In genomic region chr16:86665319-86665675, GRCh38 we compare ENCODE assay signal across 10 cellular contexts.
DNase-seq lines count a peak whose midpoint lies in the region; ATAC-seq and TF ChIP-seq lines count a peak whose summit lies in the region.
"Had no signal": no experiment of that assay in that cellular context is flagged by ENCODE, and none has a peak within 500 bp of the region (broad histone marks: within the 10 kb centered on the region; RNA-seq: fewer than 3 reads in every experiment).

No MANE protein-coding gene starts in this region.

- BruUV-seq in mammary epithelial cell (replicated peaks; lab: Mats Ljungman, UMichigan), result TSS peak; percentile 64

- no peak overlapping the region for H3K4me3 Mint-ChIP-seq in CD8-positive, alpha-beta T cell

- dilution Hi-C loops in mammary epithelial cell (cut with HindIII; ENCODE audit: low sequenced_read_pairs), result no loop called here

- CTCF ChIA-PET in SK-N-SH (lab: Yijun Ruan, JAX) (no interaction called here), mammary epithelial cell (lab: Charles Lee; ENCODE audit: low non-redundant PET) (no interaction called here)
- CTCF ChIA-PET in CD8-positive, alpha-beta T cell (lab: Charles Lee), result no interaction called here

- H3K27ac Mint-ChIP-seq in CD8-positive, alpha-beta T cell, result no peak overlapping the region

- H3K4me1 ChIP-seq in SK-N-SH (ENCODE audit: control insufficient read depth in 1 of 2, insufficient read depth in 2 of 2, low read depth in 1 of 2, low read length in 1 of 2) (peaks cover 0 to 45% of the 10 kb centered on the region in 2 experiments; a peak in 3 of 4 replicates), mammary epithelial cell (ENCODE audit: insufficient read depth, low read length) (peaks cover 28% of the 10 kb centered on the region), gastrocnemius medialis (peaks cover 58 to 93% of the 10 kb centered on the region in 2 donors)
- peaks cover 4% of the 10 kb centered on the region for H3K4me1 ChIP-seq in CD8-positive, alpha-beta T cell (ENCODE audit: insufficient read depth, low read length)
- H3K4me1 ChIP-seq: parathyroid adenoma had no signal

- no peaks in the 10 kb centered on the region for H3K9me2 ChIP-seq in SK-N-SH

- H3K27ac ChIP-seq in SK-N-SH (ENCODE audit: low read depth in 2 of 2, low read length in 1 of 2) (peak overlapping the region; percentile 41 to 98; a peak in 3 of 4 replicates), mammary epithelial cell (ENCODE audit: insufficient read depth, low read depth, low read length) (peak overlapping the region; percentile 96), gastrocnemius medialis (peak overlapping the region; percentile 82 to 96 (median 90))
- no peak overlapping the region for H3K27ac ChIP-seq in CD8-positive, alpha-beta T cell (ENCODE audit: low read depth, low read length)
- H3K27ac ChIP-seq: 22Rv1, parathyroid adenoma had no signal

- no peak for TF ChIP-seq POLR2A in gastrocnemius medialis (IDR thresholded peaks at IDR 0.05)

- WGBS in SK-N-SH (ENCODE audit: low lambda C conversion rate), result 17% methylated on average over 2 of the region's 2 CpGs
- WGBS in mammary epithelial cell (ENCODE audit: low coverage, missing lambda C conversion rate), result 4% methylated on average over 2 of the region's 2 CpGs

- 0 out of 4 replicates have a peak overlapping the region, but pooled peaks of 1 of the 2 experiments have one; percentile 27 for H3K4me3 ChIP-seq in SK-N-SH (ENCODE audit: low read depth in 2 of 2, low read length in 1 of 2)
- peak overlapping the region in 1 of 3 experiments; percentile 23 for H3K4me3 ChIP-seq in mammary epithelial cell (replicated peaks in 1 of 3; ENCODE audit: insufficient read depth in 1 of 3, low read depth in 2 of 3, low read length in 3 of 3)
- no peak overlapping the region for H3K4me3 ChIP-seq in gastrocnemius medialis
- no peak overlapping the region for H3K4me3 ChIP-seq in CD8-positive, alpha-beta T cell (ENCODE audit: low read depth, low read length)

- peak overlapping the region; percentile 63 for H3K9ac ChIP-seq in SK-N-SH
- H3K9ac ChIP-seq in mammary epithelial cell (ENCODE audit: insufficient read depth, low read length), result peak overlapping the region; percentile 18
- H3K9ac ChIP-seq: parathyroid adenoma had no signal

- H3K36me3 ChIP-seq in SK-N-SH (replicated peaks in 1 of 2; ENCODE audit: control insufficient read depth in 1 of 2, insufficient read depth in 2 of 2, low read length in 1 of 2) (no peaks in the 10 kb centered on the region), mammary epithelial cell (ENCODE audit: insufficient read depth, low read length) (no peaks in the 10 kb centered on the region), gastrocnemius medialis (no peaks in the 10 kb centered on the region)
- no peaks in the 10 kb centered on the region for H3K36me3 ChIP-seq in CD8-positive, alpha-beta T cell (ENCODE audit: insufficient read depth, low read length)

- H3K36me3 Mint-ChIP-seq in CD8-positive, alpha-beta T cell, result no peaks in the 10 kb centered on the region

- TF ChIP-seq CTCF in SK-N-SH (IDR thresholded peaks at IDR 0.05) (no peak), mammary epithelial cell (conservative IDR thresholded peaks at IDR 0.05 in 1 of 2, IDR thresholded peaks at IDR 0.05 in 1 of 2; ENCODE audit: extremely low read depth in 1 of 2, insufficient read depth in 1 of 2, low read depth in 1 of 2, low read length in 2 of 2) (no peak), gastrocnemius medialis (IDR thresholded peaks at IDR 0.05 in 4 of 5, conservative IDR thresholded peaks at IDR 0.05 in 1 of 5) (no peak)
- TF ChIP-seq CTCF in CD8-positive, alpha-beta T cell (IDR thresholded peaks at IDR 0.05), result no peak

- ATAC-seq in SK-N-SH treated with all-trans-retinoic acid at 6 μM for 48 hours (no peak), HG03175 (IDR thresholded peaks at IDR 0.05; ENCODE audit: unreplicated experiment) (peak; percentile 23), gastrocnemius medialis (no peak)
- no peak for ATAC-seq in CD8-positive, alpha-beta T cell

- H3K4me1 Mint-ChIP-seq in CD8-positive, alpha-beta T cell (ENCODE audit: low read depth), result peaks cover 3% of the 10 kb centered on the region

- no peak for TF ChIP-seq RAD21 in SK-N-SH (IDR thresholded peaks at IDR 0.05; ENCODE audit: low read length)

- POLR2A ChIA-PET in SK-N-SH (lab: Yijun Ruan, JAX), result no interaction called here
- POLR2A ChIA-PET in CD8-positive, alpha-beta T cell (lab: Charles Lee), result no interaction called here

- H3K9me3 ChIP-seq in SK-N-SH, result no peaks in the 10 kb centered on the region
- no peaks in the 10 kb centered on the region for H3K9me3 ChIP-seq in mammary epithelial cell (replicated peaks; ENCODE audit: insufficient read depth, low read length)
- no peaks in the 10 kb centered on the region for H3K9me3 ChIP-seq in gastrocnemius medialis
- no peaks in the 10 kb centered on the region for H3K9me3 ChIP-seq in CD8-positive, alpha-beta T cell (ENCODE audit: low read length)

- H3K79me2 ChIP-seq in SK-N-SH (ENCODE audit: insufficient read depth), result 0 out of 2 replicates have a peak, but pooled peaks cover 4% of the 10 kb centered on the region
- no peaks in the 10 kb centered on the region for H3K79me2 ChIP-seq in mammary epithelial cell (ENCODE audit: insufficient read depth, low read length)
- H3K79me2 ChIP-seq: parathyroid adenoma had no signal

- H2AFZ ChIP-seq in SK-N-SH (ENCODE audit: low read depth), result no peak overlapping the region
- peak overlapping the region; percentile 68 for H2AFZ ChIP-seq in mammary epithelial cell (ENCODE audit: low read depth, low read length)
- H2AFZ ChIP-seq: parathyroid adenoma had no signal

- H4K20me1 ChIP-seq in SK-N-SH (ENCODE audit: insufficient read depth) (no peaks in the 10 kb centered on the region), mammary epithelial cell (ENCODE audit: insufficient read depth, low read length) (no peaks in the 10 kb centered on the region)

- H3K4me2 ChIP-seq in SK-N-SH, result peak overlapping the region; percentile 46
- peak overlapping the region; percentile 86 for H3K4me2 ChIP-seq in mammary epithelial cell (ENCODE audit: insufficient read depth, low read depth, low read length)

- DNase-seq in SK-N-SH (no peak), mammary epithelial cell (peak; percentile 80), gastrocnemius medialis (no peak), NCI-H510A treated with DMSO at 0.1 percent for 48 hours (lab: John Stamatoyannopoulos, UW) (no peak), cerebellar cortex (ENCODE audit: low spot score) (no peak)
- DNase-seq in CD8-positive, alpha-beta T cell, result no peak

- H3K27me3 ChIP-seq in SK-N-SH (ENCODE audit: insufficient read depth) (no peaks in the 10 kb centered on the region), mammary epithelial cell (ENCODE audit: insufficient read depth, low read length) (no peaks in the 10 kb centered on the region), gastrocnemius medialis (no peaks in the 10 kb centered on the region)
- H3K27me3 ChIP-seq in CD8-positive, alpha-beta T cell (ENCODE audit: insufficient read depth, low read length), result no peaks in the 10 kb centered on the region

- peaks cover 67% of the 10 kb centered on the region for H3F3A ChIP-seq in SK-N-SH (replicated peaks; ENCODE audit: insufficient read depth)

- peak in 1 of 2 experiments; percentile 26; a peak in 1 of 4 replicates for TF ChIP-seq EP300 in SK-N-SH (IDR thresholded peaks at IDR 0.05; ENCODE audit: borderline replicate concordance in 1 of 2, low read depth in 1 of 2, low read length in 1 of 2)

- intact Hi-C loops in mammary epithelial cell (cut with micrococcal nuclease), result loop anchor here (2.0 to 10.0 kb wide), 2 partner anchors 90 to 720 kb away; partner anchors contain the start of gene FBXO31
- intact Hi-C loops in gastrocnemius medialis (cut with DNase I; ENCODE audit: low total_unique reads), result loop anchor here (10.0 kb wide), 1 partner anchor 720 kb away; the partner anchor contains the start of gene FBXO31
- intact Hi-C loops in CD8-positive, alpha-beta T cell (cut with DNase I, micrococcal nuclease), result no loop called here

- peaks cover 15% of the 10 kb centered on the region for H3K27me3 Mint-ChIP-seq in CD8-positive, alpha-beta T cell (ENCODE audit: low read depth)

- in situ Hi-C loops in mammary epithelial cell (cut with MboI; ENCODE audit: low sequenced_read_pairs in 2 of 2), result no loop called here
- in situ Hi-C loops in gastrocnemius medialis (cut with MboI; ENCODE audit: low sequenced_read_pairs in 4 of 4), result no loop called here

- H3K9me3 Mint-ChIP-seq in CD8-positive, alpha-beta T cell, result no peaks in the 10 kb centered on the region

TF ChIP-seq in SK-N-SH, 30 proteins besides CTCF, POLR2A, EP300 and RAD21:
- TF ChIP-seq MXI1 (IDR thresholded peaks at IDR 0.05; ENCODE audit: low read depth, low read length) (no peak), ELF1 (IDR thresholded peaks at IDR 0.05) (no peak), POLR2AphosphoS5 (IDR thresholded peaks at IDR 0.05; ENCODE audit: low read depth, low read length) (no peak), EZH2phosphoT487 (IDR thresholded peaks at IDR 0.05; ENCODE audit: borderline replicate concordance, low read depth) (no peak), SIN3A (IDR thresholded peaks at IDR 0.05; ENCODE audit: borderline replicate concordance, low read depth, low read length) (no peak), TCF12 (IDR thresholded peaks at IDR 0.05) (peak; percentile 56), MEF2A (IDR thresholded peaks at IDR 0.05; ENCODE audit: borderline replicate concordance, low read depth) (0 out of 2 replicates have a peak, but pooled peaks have one; percentile 4), FOSL2 (IDR thresholded peaks at IDR 0.05; ENCODE audit: borderline replicate concordance, low read depth) (peak; percentile 36; the same call in 1 of the 2 replicates), JUND (IDR thresholded peaks at IDR 0.05) (peak; percentile 30; the same call in 1 of the 2 replicates), GATA2 (CRISPR knock-in tag; IDR thresholded peaks at IDR 0.05) (no peak)
TF ChIP-seq in SK-N-SH: peak in this region for 4.

TF ChIP-seq in SK-N-SH treated with all-trans-retinoic acid at 6 μM for 48 hours, 23 proteins besides CTCF, POLR2A, EP300 and RAD21 (continues in another document):
- TF ChIP-seq RARB (CRISPR knock-in tag; IDR thresholded peaks at IDR 0.05) (no peak), ZFP30 (CRISPR knock-in tag; IDR thresholded peaks at IDR 0.05) (no peak), TOX (CRISPR knock-in tag; IDR thresholded peaks at IDR 0.05; ENCODE audit: borderline replicate concordance) (no peak)

Comparison
In these comparisons a context has a peak if more than half of its experiments do, and no peak if none do; other contexts are left out.
1. intact Hi-C loops: an anchor here in mammary epithelial cell (2.0 to 10.0 kb wide) and gastrocnemius medialis (10.0 kb wide); none called in CD8-positive, alpha-beta T cell.